Comparison of ENCODE assay signal across 1 cellular context in the genomic region with DNA sequence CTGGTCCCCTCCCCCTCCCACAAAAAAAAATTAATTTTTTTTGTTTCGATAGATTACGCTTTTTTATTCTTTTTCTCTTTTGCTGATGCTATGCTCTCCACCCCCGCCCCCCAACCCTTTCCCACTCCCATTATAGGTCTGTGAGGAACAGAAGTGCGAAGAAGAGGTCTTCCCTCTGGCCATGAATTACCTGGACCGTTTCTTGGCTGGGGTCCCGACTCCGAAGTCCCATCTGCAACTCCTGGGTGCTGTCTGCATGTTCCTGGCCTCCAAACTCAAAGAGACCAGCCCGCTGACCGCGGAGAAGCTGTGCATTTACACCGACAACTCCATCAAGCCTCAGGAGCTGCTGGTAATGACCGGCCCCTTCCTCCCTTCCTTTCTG.
TF ChIP-seq lines count a peak whose summit lies in the region.

No MANE protein-coding gene starts in this region.

TF ChIP-seq in endothelial cell of umbilical vein, 7 proteins besides CTCF, POLR2A, EP300 and RAD21:
- TF ChIP-seq POLR2AphosphoS5 (IDR thresholded peaks at IDR 0.05; ENCODE audit: insufficient read depth, low read depth, low read length) (no peak), MYC (IDR thresholded peaks at IDR 0.05; ENCODE audit: low read depth, low read length) (no peak), GATA2 (IDR thresholded peaks at IDR 0.05; ENCODE audit: insufficient read depth, insufficient read length, low read depth, low read length) (no peak), FOS (IDR thresholded peaks at IDR 0.05; ENCODE audit: borderline replicate concordance, insufficient read depth, low read length) (no peak), EZH2 (IDR thresholded peaks at IDR 0.05; ENCODE audit: borderline replicate concordance, low read depth, low read length, severe bottlenecking) (no peak), JUN (IDR thresholded peaks at IDR 0.05; ENCODE audit: borderline replicate concordance, insufficient read depth, insufficient read length, low read depth) (no peak)
- TF ChIP-seq, protein P1, sequence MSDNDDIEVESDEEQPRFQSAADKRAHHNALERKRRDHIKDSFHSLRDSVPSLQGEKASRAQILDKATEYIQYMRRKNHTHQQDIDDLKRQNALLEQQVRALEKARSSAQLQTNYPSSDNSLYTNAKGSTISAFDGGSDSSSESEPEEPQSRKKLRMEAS (IDR thresholded peaks at IDR 0.05; ENCODE audit: insufficient read depth, insufficient read length), result no peak
